ENCODE assay signal across 13 cellular contexts in genomic region chr19:10816691-10817090, GRCh38. TPM values are rescaled to one million over a fixed set of nuclear protein-coding genes. Genes with fewer than 3 reads are reported as not detected.
A peak's percentile ranks its signal among the peaks of the same experiment; 100 is the strongest.
DNase-seq lines count a peak whose midpoint lies in the region; ATAC-seq and TF ChIP-seq lines count a peak whose summit lies in the region.
"Had no signal": no experiment of that assay in that cellular context is flagged by ENCODE, and none has a peak within 500 bp of the region (broad histone marks: within the 10 kb centered on the region; RNA-seq: fewer than 3 reads in every experiment).

No MANE protein-coding gene starts in this region.

- DNase-seq in GM23248 (no peak), adipocyte (ENCODE audit: low read depth) (peak; percentile 57), right lobe of liver (no peak), NCI-H446 (lab: John Stamatoyannopoulos, UW) (no peak), foreskin melanocyte (no peak)
- no peak for DNase-seq in stimulated activated effector memory CD8-positive, alpha-beta T cell treated with anti-CD3 and anti-CD28 coated beads, Interleukin-12 subunit alpha, Interleukin-12 subunit beta, amount 100 ng/mL, for 72 hours (ENCODE audit: low spot score in 2 of 2)
- no peak for DNase-seq in stimulated activated CD4-positive, alpha-beta T cell treated with anti-CD3 and anti-CD28 coated beads, Interleukin-4, amount 100 ng/mL, for 4 hours
- DNase-seq in activated CD4-positive, CD25-positive, alpha-beta regulatory T cell treated with anti-CD3 and anti-CD28 coated beads, Interleukin-2, amount 50 U/mL, for 72 hours: no peak
- DNase-seq: activated T-cell treated with anti-CD3 and anti-CD28 coated beads, Interleukin-2, amount 50 U/mL, for 72 hours; caudate nucleus; foreskin keratinocyte had no signal

- H3K4me3 Mint-ChIP-seq in stimulated activated effector memory CD8-positive, alpha-beta T cell treated with anti-CD3 and anti-CD28 coated beads, Interleukin-12 subunit alpha, Interleukin-12 subunit beta, amount 100 ng/mL, for 72 hours: no peak overlapping the region
- H3K4me3 Mint-ChIP-seq: activated T-cell treated with anti-CD3 and anti-CD28 coated beads, Interleukin-2, amount 50 U/mL, for 72 hours had no signal

- H3K36me3 ChIP-seq in GM23248 (ENCODE audit: low read depth) (peaks cover 25% of the 10 kb centered on the region; the same call in 1 of the 2 replicates), adipocyte (ENCODE audit: control insufficient read depth, insufficient read depth, low read length, severe bottlenecking) (peaks cover 49% of the 10 kb centered on the region), right lobe of liver (peaks cover 0 to 38% (median 0%) of the 10 kb centered on the region in 4 donors)

- H3K27me3 ChIP-seq in GM23248 (replicated peaks; ENCODE audit: insufficient read depth): no peaks in the 10 kb centered on the region
- no peaks in the 10 kb centered on the region for H3K27me3 ChIP-seq in adipocyte (replicated peaks; ENCODE audit: control insufficient read depth, insufficient read depth, low read length)
- no peaks in the 10 kb centered on the region for H3K27me3 ChIP-seq in right lobe of liver
- H3K27me3 ChIP-seq: foreskin keratinocyte had no signal

- 0 out of 2 replicates have a peak, but pooled peaks cover 3% of the 10 kb centered on the region for H4K20me1 ChIP-seq in GM23248 (ENCODE audit: insufficient read depth)

- H3K9ac ChIP-seq in GM23248 (peak overlapping the region; percentile 100), adipocyte (ENCODE audit: low read length) (peak overlapping the region; percentile 99)

- H3K27ac ChIP-seq in GM23248 (peak overlapping the region; percentile 99), right lobe of liver (peak overlapping the region in 2 of 3 donors; percentile 43 to 47)
- H3K27ac ChIP-seq: foreskin keratinocyte, VCaP had no signal

- H3K9me3 ChIP-seq in GM23248 (ENCODE audit: low read depth): no peaks in the 10 kb centered on the region
- H3K9me3 ChIP-seq in adipocyte (ENCODE audit: control insufficient read depth, low read length): no peaks in the 10 kb centered on the region
- no peaks in the 10 kb centered on the region for H3K9me3 ChIP-seq in right lobe of liver

- no peaks in the 10 kb centered on the region for H3K9me2 ChIP-seq in GM23248 (ENCODE audit: insufficient read depth)

- WGBS in GM23248 (ENCODE audit: low coverage in 1 of 2, low lambda C conversion rate in 2 of 2, missing lambda C conversion rate in 2 of 2), 2 experiments: 0 to 2% methylated on average over 11 of the region's 11 CpGs
- WGBS in right lobe of liver (ENCODE audit: insufficient coverage, low coverage, low lambda C conversion rate, missing lambda C conversion rate): 67% methylated on average over 4 of the region's 11 CpGs

- H3K9me3 Mint-ChIP-seq in stimulated activated effector memory CD8-positive, alpha-beta T cell treated with anti-CD3 and anti-CD28 coated beads, Interleukin-12 subunit alpha, Interleukin-12 subunit beta, amount 100 ng/mL, for 72 hours: no peaks in the 10 kb centered on the region
- H3K9me3 Mint-ChIP-seq: activated T-cell treated with anti-CD3 and anti-CD28 coated beads, Interleukin-2, amount 50 U/mL, for 72 hours had no signal

- H2AFZ ChIP-seq in GM23248: no peak overlapping the region

- H3K4me1 ChIP-seq in GM23248 (ENCODE audit: insufficient read depth) (peaks cover 42% of the 10 kb centered on the region), adipocyte (ENCODE audit: control insufficient read depth, insufficient read depth, low read length) (peaks cover 57% of the 10 kb centered on the region), right lobe of liver (no peaks in the 10 kb centered on the region)
- H3K4me1 ChIP-seq: foreskin keratinocyte had no signal

- peak overlapping the region; percentile 91 for H3K4me2 ChIP-seq in GM23248 (ENCODE audit: unreplicated experiment)

- intact Hi-C loops in right lobe of liver (cut with DNase I): no loop called here

- H3K79me2 ChIP-seq in GM23248 (ENCODE audit: insufficient read depth): peaks cover 48% of the 10 kb centered on the region

- H3K36me3 Mint-ChIP-seq in stimulated activated effector memory CD8-positive, alpha-beta T cell treated with anti-CD3 and anti-CD28 coated beads, Interleukin-12 subunit alpha, Interleukin-12 subunit beta, amount 100 ng/mL, for 72 hours: peaks cover 71% of the 10 kb centered on the region

- in situ Hi-C loops in GM23248 (cut with MboI): no loop called here

- no peak for TF ChIP-seq CTCF in right lobe of liver (IDR thresholded peaks at IDR 0.05)

- peaks cover 46% of the 10 kb centered on the region for H3F3A ChIP-seq in GM23248 (ENCODE audit: insufficient read depth)

- ATAC-seq in right lobe of liver: no peak
- no peak for ATAC-seq in stimulated activated effector memory CD8-positive, alpha-beta T cell treated with anti-CD3 and anti-CD28 coated beads, Interleukin-12 subunit alpha, Interleukin-12 subunit beta, amount 100 ng/mL, for 72 hours
- ATAC-seq: activated T-cell treated with anti-CD3 and anti-CD28 coated beads, Interleukin-2, amount 50 U/mL, for 72 hours; foreskin keratinocyte had no signal

- peak overlapping the region; percentile 97 for H3K4me3 ChIP-seq in GM23248
- H3K4me3 ChIP-seq in adipocyte (ENCODE audit: low read length): peak overlapping the region; percentile 92
- peak overlapping the region in 2 of 3 donors; percentile 4 to 16 for H3K4me3 ChIP-seq in right lobe of liver

- H3K4me1 Mint-ChIP-seq in stimulated activated effector memory CD8-positive, alpha-beta T cell treated with anti-CD3 and anti-CD28 coated beads, Interleukin-12 subunit alpha, Interleukin-12 subunit beta, amount 100 ng/mL, for 72 hours: peaks cover 47% of the 10 kb centered on the region

- no peak for TF ChIP-seq POLR2A in right lobe of liver (IDR thresholded peaks at IDR 0.05)

- peak overlapping the region; percentile 72 for H3K27ac Mint-ChIP-seq in stimulated activated effector memory CD8-positive, alpha-beta T cell treated with anti-CD3 and anti-CD28 coated beads, Interleukin-12 subunit alpha, Interleukin-12 subunit beta, amount 100 ng/mL, for 72 hours

RNA-seq across cellular contexts. Expression of gene TMED1, which starts 19.3 kb away (rescaled TPM):
- 58.7 and 66.4 TPM in 2 replicates for total RNA-seq in GM23248 (2014; rRNA removed; shearing (Covaris generic))
- polyA plus RNA-seq in GM23248 (2016; fragmentation: Nextera tagmentation; extraction: Ambion mirVana): 66.7 and 68.2 TPM in 2 replicates
- total RNA-seq in right lobe of liver: 10 to 100 TPM; 19.1 to 24.1 (median 21.7) TPM

RNA-seq across cellular contexts. Expression of gene C19orf38, which starts 31.5 kb away (rescaled TPM):
- total RNA-seq in GM23248 (2014; rRNA removed; shearing (Covaris generic)): 0.22 TPM in 1 of 2 replicates, not detected in the other
- 0.20 and 0.42 TPM in 2 replicates for polyA plus RNA-seq in GM23248 (2016; fragmentation: Nextera tagmentation; extraction: Ambion mirVana)
- total RNA-seq in right lobe of liver: 1 to 10 TPM in 5 of 6 experiments, under 1 TPM in 1; 0.58 to 2.7 (median 1.4) TPM
- total RNA-seq: foreskin keratinocyte, pulmonary artery endothelial cell had no signal

RNA-seq across cellular contexts. Expression of gene CARM1, which starts 54.7 kb away (rescaled TPM):
- 41.9 and 42.4 TPM in 2 replicates for total RNA-seq in GM23248 (2014; rRNA removed; shearing (Covaris generic))
- polyA plus RNA-seq in GM23248 (2016; fragmentation: Nextera tagmentation; extraction: Ambion mirVana): 5.3 TPM in 2 replicates
- 10 to 100 TPM; 13.7 to 20.5 (median 17.5) TPM for total RNA-seq in right lobe of liver

Comparison
In these comparisons a context has a peak if more than half of its experiments do, and no peak if none do; other contexts are left out.
1. H3K4me3 ChIP-seq: peak in every context shown above with its lines; median percentile 97 in GM23248; 92 in adipocyte; 10 in right lobe of liver.